In the genomic region with DNA sequence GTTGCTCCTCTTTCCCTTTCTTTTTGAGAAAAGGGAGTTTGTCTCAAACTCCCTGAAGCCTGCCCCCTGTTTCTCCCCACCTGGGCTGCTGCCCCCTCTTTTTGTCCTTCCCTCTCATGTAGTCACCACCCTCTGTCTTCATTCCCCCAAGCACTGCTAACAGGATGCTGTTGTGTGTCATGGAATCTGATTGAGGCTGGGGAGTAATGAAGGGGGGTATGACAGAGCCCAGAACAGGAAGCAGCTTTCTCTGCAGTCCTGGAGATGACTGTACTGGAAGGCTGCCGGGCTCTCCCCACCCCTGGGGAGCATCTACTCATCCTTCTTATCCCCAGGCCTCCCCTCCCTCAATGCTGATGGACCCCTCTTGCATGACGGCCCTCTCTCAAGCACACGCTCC, we compare ENCODE assay signal across 1 cellular context.
TF ChIP-seq lines count a peak whose summit lies in the region.

No MANE protein-coding gene starts in this region.

TF ChIP-seq in GM23338, 12 proteins besides CTCF, POLR2A, EP300 and RAD21 (continued from another document):
- TF ChIP-seq, protein P1, sequence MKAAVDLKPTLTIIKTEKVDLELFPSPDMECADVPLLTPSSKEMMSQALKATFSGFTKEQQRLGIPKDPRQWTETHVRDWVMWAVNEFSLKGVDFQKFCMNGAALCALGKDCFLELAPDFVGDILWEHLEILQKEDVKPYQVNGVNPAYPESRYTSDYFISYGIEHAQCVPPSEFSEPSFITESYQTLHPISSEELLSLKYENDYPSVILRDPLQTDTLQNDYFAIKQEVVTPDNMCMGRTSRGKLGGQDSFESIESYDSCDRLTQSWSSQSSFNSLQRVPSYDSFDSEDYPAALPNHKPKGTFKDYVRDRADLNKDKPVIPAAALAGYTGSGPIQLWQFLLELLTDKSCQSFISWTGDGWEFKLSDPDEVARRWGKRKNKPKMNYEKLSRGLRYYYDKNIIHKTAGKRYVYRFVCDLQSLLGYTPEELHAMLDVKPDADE (IDR thresholded peaks at IDR 0.05), result no peak
- TF ChIP-seq EZH2phosphoT487 (IDR thresholded peaks at IDR 0.05; ENCODE audit: unreplicated experiment) (no peak), STAT1 (IDR thresholded peaks at IDR 0.05; ENCODE audit: unreplicated experiment) (no peak), EZH2 (IDR thresholded peaks at IDR 0.05; ENCODE audit: low read depth, unreplicated experiment) (no peak), POLR2AphosphoS5 (IDR thresholded peaks at IDR 0.05; ENCODE audit: low read depth) (no peak), NANOG (IDR thresholded peaks at IDR 0.05; ENCODE audit: borderline replicate concordance) (no peak), ZNF331 (CRISPR knock-in tag; IDR thresholded peaks at IDR 0.05; ENCODE audit: low read depth) (no peak), CREB1 (CRISPR knock-in tag; IDR thresholded peaks at IDR 0.05; ENCODE audit: low read depth) (no peak), ZNF114 (CRISPR knock-in tag; IDR thresholded peaks at IDR 0.05) (no peak), JUNB (IDR thresholded peaks at IDR 0.05; ENCODE audit: unreplicated experiment) (no peak)
